ENCODE assay signal across 1 cellular context in the genomic region with DNA sequence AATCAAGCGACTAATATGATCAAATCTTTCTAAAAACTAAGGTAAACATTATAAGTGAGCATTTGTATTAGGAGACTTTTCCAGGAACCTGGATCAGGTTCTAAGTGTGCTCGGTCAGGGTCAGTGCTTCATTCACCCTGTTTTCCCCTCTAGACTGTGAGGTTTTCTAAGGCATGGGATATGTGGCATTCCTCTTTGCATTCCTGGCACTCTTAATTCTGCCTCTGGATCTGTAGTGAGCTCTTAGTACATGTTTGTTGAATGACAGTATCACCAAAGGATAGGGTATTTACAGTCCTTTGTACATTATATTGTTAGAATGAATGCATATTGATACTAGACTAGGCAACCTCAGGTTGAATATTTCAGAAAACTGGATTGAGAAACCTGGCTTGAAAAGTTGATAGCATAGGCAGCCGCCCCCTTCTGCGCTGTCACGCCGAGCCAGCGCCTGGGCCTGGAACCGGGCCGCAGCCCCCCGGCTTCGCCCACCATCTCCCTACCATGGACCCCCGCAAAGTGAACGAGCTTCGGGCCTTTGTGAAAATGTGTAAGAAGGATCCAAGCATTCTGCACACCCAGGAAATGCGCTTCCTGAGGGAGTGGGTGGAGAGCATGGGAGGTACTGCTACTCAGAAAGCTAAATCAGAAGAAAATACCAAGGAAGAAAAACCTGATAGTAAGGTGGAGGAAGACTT.
TF ChIP-seq lines count a peak whose summit lies in the region.

No MANE protein-coding gene starts in this region.

TF ChIP-seq in GM23338, 12 proteins besides CTCF, POLR2A, EP300 and RAD21 (continued from another document):
- TF ChIP-seq, protein P1, sequence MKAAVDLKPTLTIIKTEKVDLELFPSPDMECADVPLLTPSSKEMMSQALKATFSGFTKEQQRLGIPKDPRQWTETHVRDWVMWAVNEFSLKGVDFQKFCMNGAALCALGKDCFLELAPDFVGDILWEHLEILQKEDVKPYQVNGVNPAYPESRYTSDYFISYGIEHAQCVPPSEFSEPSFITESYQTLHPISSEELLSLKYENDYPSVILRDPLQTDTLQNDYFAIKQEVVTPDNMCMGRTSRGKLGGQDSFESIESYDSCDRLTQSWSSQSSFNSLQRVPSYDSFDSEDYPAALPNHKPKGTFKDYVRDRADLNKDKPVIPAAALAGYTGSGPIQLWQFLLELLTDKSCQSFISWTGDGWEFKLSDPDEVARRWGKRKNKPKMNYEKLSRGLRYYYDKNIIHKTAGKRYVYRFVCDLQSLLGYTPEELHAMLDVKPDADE (IDR thresholded peaks at IDR 0.05): no peak
- TF ChIP-seq NANOG (IDR thresholded peaks at IDR 0.05; ENCODE audit: borderline replicate concordance): no peak
- TF ChIP-seq CREB1 (CRISPR knock-in tag; IDR thresholded peaks at IDR 0.05; ENCODE audit: low read depth): no peak
- TF ChIP-seq JUNB (IDR thresholded peaks at IDR 0.05; ENCODE audit: unreplicated experiment): no peak
- no peak for TF ChIP-seq ZNF114 (CRISPR knock-in tag; IDR thresholded peaks at IDR 0.05)
- TF ChIP-seq, protein P2, sequence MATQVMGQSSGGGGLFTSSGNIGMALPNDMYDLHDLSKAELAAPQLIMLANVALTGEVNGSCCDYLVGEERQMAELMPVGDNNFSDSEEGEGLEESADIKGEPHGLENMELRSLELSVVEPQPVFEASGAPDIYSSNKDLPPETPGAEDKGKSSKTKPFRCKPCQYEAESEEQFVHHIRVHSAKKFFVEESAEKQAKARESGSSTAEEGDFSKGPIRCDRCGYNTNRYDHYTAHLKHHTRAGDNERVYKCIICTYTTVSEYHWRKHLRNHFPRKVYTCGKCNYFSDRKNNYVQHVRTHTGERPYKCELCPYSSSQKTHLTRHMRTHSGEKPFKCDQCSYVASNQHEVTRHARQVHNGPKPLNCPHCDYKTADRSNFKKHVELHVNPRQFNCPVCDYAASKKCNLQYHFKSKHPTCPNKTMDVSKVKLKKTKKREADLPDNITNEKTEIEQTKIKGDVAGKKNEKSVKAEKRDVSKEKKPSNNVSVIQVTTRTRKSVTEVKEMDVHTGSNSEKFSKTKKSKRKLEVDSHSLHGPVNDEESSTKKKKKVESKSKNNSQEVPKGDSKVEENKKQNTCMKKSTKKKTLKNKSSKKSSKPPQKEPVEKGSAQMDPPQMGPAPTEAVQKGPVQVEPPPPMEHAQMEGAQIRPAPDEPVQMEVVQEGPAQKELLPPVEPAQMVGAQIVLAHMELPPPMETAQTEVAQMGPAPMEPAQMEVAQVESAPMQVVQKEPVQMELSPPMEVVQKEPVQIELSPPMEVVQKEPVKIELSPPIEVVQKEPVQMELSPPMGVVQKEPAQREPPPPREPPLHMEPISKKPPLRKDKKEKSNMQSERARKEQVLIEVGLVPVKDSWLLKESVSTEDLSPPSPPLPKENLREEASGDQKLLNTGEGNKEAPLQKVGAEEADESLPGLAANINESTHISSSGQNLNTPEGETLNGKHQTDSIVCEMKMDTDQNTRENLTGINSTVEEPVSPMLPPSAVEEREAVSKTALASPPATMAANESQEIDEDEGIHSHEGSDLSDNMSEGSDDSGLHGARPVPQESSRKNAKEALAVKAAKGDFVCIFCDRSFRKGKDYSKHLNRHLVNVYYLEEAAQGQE (IDR thresholded peaks at IDR 0.05; ENCODE audit: unreplicated experiment): no peak
- no peak for TF ChIP-seq ZNF331 (CRISPR knock-in tag; IDR thresholded peaks at IDR 0.05; ENCODE audit: low read depth)
- TF ChIP-seq POLR2AphosphoS5 (IDR thresholded peaks at IDR 0.05; ENCODE audit: low read depth): no peak
- TF ChIP-seq EZH2phosphoT487 (IDR thresholded peaks at IDR 0.05; ENCODE audit: unreplicated experiment): no peak
